In the genomic region with DNA sequence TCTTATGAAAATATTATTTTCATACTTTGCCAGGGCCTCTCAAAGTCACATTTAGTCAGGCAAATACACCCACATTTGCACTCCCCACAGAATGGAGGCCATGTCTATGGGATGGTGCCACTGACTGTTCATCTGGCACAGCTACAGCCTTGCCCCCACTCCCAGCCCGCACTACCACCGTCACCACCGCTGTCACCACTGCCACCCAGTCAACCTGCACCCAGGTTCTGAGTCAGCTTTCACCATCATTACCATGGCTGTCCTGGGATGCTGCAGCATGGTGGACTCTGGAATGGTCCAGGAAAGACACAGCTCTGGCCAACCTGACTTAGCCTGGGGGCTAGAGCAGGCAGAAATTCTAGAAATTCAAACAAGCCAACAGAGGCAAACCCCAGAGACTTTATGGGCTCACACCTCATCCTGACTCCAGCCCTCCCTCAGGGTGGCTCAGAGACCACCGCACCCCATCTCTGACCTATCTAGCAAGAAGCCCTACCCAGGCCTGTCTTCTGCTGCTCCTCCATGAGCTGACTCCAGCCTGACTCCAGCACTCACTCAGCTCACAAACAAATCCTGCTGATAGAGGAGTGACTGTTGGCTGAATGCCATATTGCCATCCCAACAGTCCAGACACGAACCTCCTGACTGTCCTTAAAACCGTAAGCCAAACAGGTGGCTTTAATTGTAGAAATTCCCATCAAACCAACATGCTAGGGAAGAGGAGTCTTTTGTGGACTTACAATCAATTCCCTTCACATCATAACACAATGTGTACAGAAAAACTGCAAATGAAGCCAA, we compare ENCODE assay signal across 24 cellular contexts. TPM values are rescaled to one million over a fixed set of nuclear protein-coding genes. Genes with fewer than 3 reads are reported as not detected.
A peak's percentile ranks its signal among the peaks of the same experiment; 100 is the strongest.
DNase-seq lines count a peak whose midpoint lies in the region; ATAC-seq and TF ChIP-seq lines count a peak whose summit lies in the region.
"Had no signal": no experiment of that assay in that cellular context is flagged by ENCODE, and none has a peak within 500 bp of the region (broad histone marks: within the 10 kb centered on the region; RNA-seq: fewer than 3 reads in every experiment).

No MANE protein-coding gene starts in this region.

- no peak for TF ChIP-seq CTCF in choroid plexus epithelial cell (conservative IDR thresholded peaks at IDR 0.05; ENCODE audit: low read depth, low read length)

- DNase-seq in DMS79 (lab: John Stamatoyannopoulos, UW): peak; percentile 12
- DNase-seq in NCI-H1092 (lab: John Stamatoyannopoulos, UW): peak; percentile 63
- peak; percentile 86 for DNase-seq in NCI-H345 treated with DMSO at 0.1 percent for 48 hours (lab: John Stamatoyannopoulos, UW; ENCODE audit: unreplicated experiment)
- peak; percentile 13 for DNase-seq in choroid plexus epithelial cell (ENCODE audit: low read depth)
- no peak for DNase-seq in left lobe of liver (ENCODE audit: low spot score)
- no peak for DNase-seq in effector CD8-positive, alpha-beta T cell (lab: John Stamatoyannopoulos, UW)
- DNase-seq: activated CD4-positive, alpha-beta T cell treated with anti-CD3 and anti-CD28 coated beads for 1 hour; activated naive CD4-positive, alpha-beta T cell treated with Interleukin-2 at 50 U/mL for 16 hours; activated T-cell treated with anti-CD3 and anti-CD28 coated beads, Interleukin-2, amount 50 U/mL, for 24 hours; CD4-positive, alpha-beta memory T cell; glutamatergic neuron; mesenchymal stem cell; NCI-H1436 treated with DMSO at 0.1 percent for 48 hours; NCI-H524 treated with DMSO at 0.1 percent for 48 hours; nucleus accumbens; OCI-M1; SIG-M5; stimulated activated naive CD4-positive, alpha-beta T cell; T-cell had no signal

- ATAC-seq in left lobe of liver (no peak), HG03196 (IDR thresholded peaks at IDR 0.05; ENCODE audit: unreplicated experiment) (no peak)
- ATAC-seq: T-cell had no signal

- no peak overlapping the region for H3K4me3 ChIP-seq in choroid plexus epithelial cell (ENCODE audit: low read depth, low read length)
- H3K4me3 ChIP-seq: breast epithelium, coronary artery, smooth muscle cell, thoracic aorta had no signal

RNA-seq across cellular contexts. Expression of a gene that starts 28.0 kb away (rescaled TPM):
- 0.10 TPM for total RNA-seq in left lobe of liver
- total RNA-seq: CD4-positive, alpha-beta memory T cell had no signal

Comparison
In these comparisons a context has a peak if more than half of its experiments do, and no peak if none do; other contexts are left out.
1. DNase-seq: peak in DMS79 (single experiment), NCI-H1092 (single experiment), NCI-H345 treated with DMSO at 0.1 percent for 48 hours (single experiment) and choroid plexus epithelial cell (single experiment); none in left lobe of liver (single experiment) and effector CD8-positive, alpha-beta T cell (single experiment).